12 cellular contexts compared by ENCODE assay signal in genomic region chr5:154473581-154474266, GRCh38. TPM values are rescaled to one million over a fixed set of nuclear protein-coding genes. Genes with fewer than 3 reads are reported as not detected.
DNase-seq lines count a peak whose midpoint lies in the region; ATAC-seq, FAIRE-seq and TF ChIP-seq lines count a peak whose summit lies in the region.
"Had no signal": no experiment of that assay in that cellular context is flagged by ENCODE, and none has a peak within 500 bp of the region (broad histone marks: within the 10 kb centered on the region; RNA-seq: fewer than 3 reads in every experiment).

No MANE protein-coding gene starts in this region.

- no peak overlapping the region for H2AFZ ChIP-seq in endothelial cell of umbilical vein (ENCODE audit: low read depth, low read length)
- H2AFZ ChIP-seq in neural cell (ENCODE audit: low read depth, low read length) = no peak overlapping the region

- WGBS in esophagus squamous epithelium, 2 donors = 13 to 16% methylated on average over 16 to 20 of the region's 40 CpGs

- no peak for FAIRE-seq in endothelial cell of umbilical vein (lab: Jason Lieb, UNC)

- peaks cover 56% of the 10 kb centered on the region for H3K4me1 Mint-ChIP-seq in CD8-positive, alpha-beta T cell (ENCODE audit: low read depth)

- H3K4me3 ChIP-seq in CD8-positive, alpha-beta T cell (ENCODE audit: low read depth, low read length) = peak overlapping the region; percentile 8
- H3K4me3 ChIP-seq in HUES48 (ENCODE audit: low read depth, low read length) (peak overlapping the region; percentile 47), endothelial cell of umbilical vein (replicated peaks in 1 of 3; ENCODE audit: insufficient read depth in 1 of 3, low read depth in 1 of 3, low read length in 3 of 3) (no peak overlapping the region), neural cell (ENCODE audit: low read length) (no peak overlapping the region), esophagus squamous epithelium (no peak overlapping the region)
- H3K4me3 ChIP-seq: mucosa of descending colon had no signal

- H3K9me3 ChIP-seq in CD8-positive, alpha-beta T cell (ENCODE audit: low read length) = no peaks in the 10 kb centered on the region
- H3K9me3 ChIP-seq in HUES48 (ENCODE audit: control insufficient read depth, insufficient read depth, low read length) = no peaks in the 10 kb centered on the region
- H3K9me3 ChIP-seq in endothelial cell of umbilical vein (replicated peaks; ENCODE audit: control insufficient read depth, insufficient read depth, low read length) = no peaks in the 10 kb centered on the region
- no peaks in the 10 kb centered on the region for H3K9me3 ChIP-seq in neural cell (ENCODE audit: low read length)
- no peaks in the 10 kb centered on the region for H3K9me3 ChIP-seq in esophagus squamous epithelium
- H3K9me3 ChIP-seq: mucosa of descending colon had no signal

- no peaks in the 10 kb centered on the region for H3F3A ChIP-seq in neural cell (ENCODE audit: insufficient read depth, low read length, poor library complexity, severe bottlenecking)

- H3K27me3 ChIP-seq in CD8-positive, alpha-beta T cell (ENCODE audit: insufficient read depth, low read length) = peaks cover 67% of the 10 kb centered on the region
- H3K27me3 ChIP-seq in HUES48 (ENCODE audit: control insufficient read depth, insufficient read depth, low read length) = peaks cover 100% of the 10 kb centered on the region
- H3K27me3 ChIP-seq in endothelial cell of umbilical vein (ENCODE audit: control insufficient read depth in 2 of 2, insufficient read depth in 2 of 2, low read length in 2 of 2) = peaks cover 83 to 91% of the 10 kb centered on the region in 2 experiments
- peaks cover 99% of the 10 kb centered on the region for H3K27me3 ChIP-seq in neural cell (ENCODE audit: insufficient read depth, low read depth, low read length)
- peaks cover 28 to 100% (median 61%) of the 10 kb centered on the region in 4 donors for H3K27me3 ChIP-seq in esophagus squamous epithelium

- no peak for TF ChIP-seq EP300 in neural cell (conservative IDR thresholded peaks at IDR 0.05; ENCODE audit: poor library complexity, severe bottlenecking)

- CTCF ChIA-PET in CD8-positive, alpha-beta T cell (lab: Charles Lee) = interaction anchor here (1.8 kb wide), 1 partner anchor 10 kb away, joined by 6 read pairs; no protein-coding TSS in a partner anchor
- CTCF ChIA-PET in endothelial cell of umbilical vein (lab: Charles Lee) = interaction anchor here (1.5 kb wide), 1 partner anchor 499 kb away, joined by 3 read pairs; no protein-coding TSS in a partner anchor

- H3K9me2 ChIP-seq in neural cell (ENCODE audit: insufficient read depth, low read length) = no peaks in the 10 kb centered on the region

- H3K4me2 ChIP-seq in endothelial cell of umbilical vein (ENCODE audit: insufficient read depth, low read length) (no peak overlapping the region), neural cell (ENCODE audit: low read length) (no peak overlapping the region)

- H4K20me1 ChIP-seq in endothelial cell of umbilical vein (replicated peaks; ENCODE audit: control insufficient read depth, extremely low read depth, insufficient read depth, low read length) = no peaks in the 10 kb centered on the region
- no peaks in the 10 kb centered on the region for H4K20me1 ChIP-seq in neural cell (ENCODE audit: insufficient read depth)

- H3K27ac ChIP-seq in CD8-positive, alpha-beta T cell (ENCODE audit: low read depth, low read length) = no peak overlapping the region
- H3K27ac ChIP-seq in HUES48 (ENCODE audit: low read depth, low read length) (no peak overlapping the region), endothelial cell of umbilical vein (ENCODE audit: insufficient read depth, low read depth, low read length) (no peak overlapping the region), neural cell (ENCODE audit: low read length) (no peak overlapping the region), esophagus squamous epithelium (no peak overlapping the region)

- no peaks in the 10 kb centered on the region for H3K79me2 ChIP-seq in endothelial cell of umbilical vein (ENCODE audit: control insufficient read depth, insufficient read depth, low read length)
- H3K79me2 ChIP-seq in neural cell (replicated peaks; ENCODE audit: insufficient read depth, low read length) = no peaks in the 10 kb centered on the region

- H3K27me3 Mint-ChIP-seq in CD8-positive, alpha-beta T cell (ENCODE audit: low read depth) = peaks cover 77% of the 10 kb centered on the region

- BruUV-seq in endothelial cell of umbilical vein (replicated peaks; lab: Mats Ljungman, UMichigan) = no TSS peak

- no peak for ATAC-seq in CD8-positive, alpha-beta T cell
- ATAC-seq: mucosa of descending colon, sciatic nerve had no signal

- H3K9me1 ChIP-seq in endothelial cell of umbilical vein (replicated peaks; ENCODE audit: control insufficient read depth, extremely low read depth, insufficient read depth, low read length) = no peaks in the 10 kb centered on the region

- no peak for DNase-seq in CD8-positive, alpha-beta T cell
- DNase-seq in endothelial cell of umbilical vein (ENCODE audit: low read depth, low spot score) = no peak
- DNase-seq in NCI-H748 (lab: John Stamatoyannopoulos, UW; ENCODE audit: unreplicated experiment) = no peak
- no peak for DNase-seq in hepatic stellate cell (ENCODE audit: low spot score)
- DNase-seq in esophagus squamous epithelium (lab: John Stamatoyannopoulos, UW) = no peak
- DNase-seq: mucosa of descending colon had no signal

- TF ChIP-seq POLR2A in endothelial cell of umbilical vein (IDR thresholded peaks at IDR 0.05; ENCODE audit: low read depth, low read length) = no peak
- no peak for TF ChIP-seq POLR2A in esophagus squamous epithelium (IDR thresholded peaks at IDR 0.05)

- H3K36me3 Mint-ChIP-seq in CD8-positive, alpha-beta T cell = no peaks in the 10 kb centered on the region

- no peak overlapping the region for H3K27ac Mint-ChIP-seq in CD8-positive, alpha-beta T cell

- POLR2A ChIA-PET in CD8-positive, alpha-beta T cell (lab: Charles Lee) = no interaction called here
- POLR2A ChIA-PET in endothelial cell of umbilical vein (lab: Charles Lee) = no interaction called here

- H3K4me3 Mint-ChIP-seq in CD8-positive, alpha-beta T cell = peak overlapping the region; percentile 51

- no peak overlapping the region for H3K9ac ChIP-seq in HUES48 (ENCODE audit: low read depth, low read length)
- no peak overlapping the region for H3K9ac ChIP-seq in endothelial cell of umbilical vein (replicated peaks; ENCODE audit: extremely low read depth, insufficient read depth, low read length)
- H3K9ac ChIP-seq in neural cell (ENCODE audit: low read length) = no peak overlapping the region

- dilution Hi-C loops in endothelial cell of umbilical vein (cut with MboI; ENCODE audit: extremely low pct_ligation_motif_present, low sequenced_read_pairs) = no loop called here

- intact Hi-C loops in CD8-positive, alpha-beta T cell (cut with DNase I, micrococcal nuclease) = loop anchor here (5.0 to 10.0 kb wide), 2 partner anchors 159 to 171 kb away; no protein-coding TSS in a partner anchor
- intact Hi-C loops in endothelial cell of umbilical vein (cut with micrococcal nuclease) (no loop called here), esophagus squamous epithelium (cut with DNase I) (no loop called here)

- H3K36me3 ChIP-seq in CD8-positive, alpha-beta T cell (ENCODE audit: insufficient read depth, low read length) = no peaks in the 10 kb centered on the region
- no peaks in the 10 kb centered on the region for H3K36me3 ChIP-seq in HUES48 (ENCODE audit: control insufficient read depth, insufficient read depth, low read length)
- no peaks in the 10 kb centered on the region for H3K36me3 ChIP-seq in endothelial cell of umbilical vein (ENCODE audit: control insufficient read depth in 2 of 2, extremely low read depth in 1 of 2, insufficient read depth in 2 of 2, low read length in 2 of 2)
- H3K36me3 ChIP-seq in neural cell (ENCODE audit: insufficient read depth, low read length) = no peaks in the 10 kb centered on the region
- no peaks in the 10 kb centered on the region for H3K36me3 ChIP-seq in esophagus squamous epithelium
- H3K36me3 ChIP-seq: cardiac muscle cell had no signal

- no peak for TF ChIP-seq RAD21 in neural cell (conservative IDR thresholded peaks at IDR 0.05)

- no peak for TF ChIP-seq CTCF in CD8-positive, alpha-beta T cell (IDR thresholded peaks at IDR 0.05)
- TF ChIP-seq CTCF in endothelial cell of umbilical vein (IDR thresholded peaks at IDR 0.05; ENCODE audit: extremely low read depth in 1 of 2, insufficient read depth in 1 of 2, low read depth in 1 of 2, low read length in 2 of 2) (no peak), neural cell (IDR thresholded peaks at IDR 0.05; ENCODE audit: poor library complexity, severe bottlenecking) (no peak), esophagus squamous epithelium (IDR thresholded peaks at IDR 0.05) (no peak)

- H3K9me3 Mint-ChIP-seq in CD8-positive, alpha-beta T cell = no peaks in the 10 kb centered on the region

- H3K4me1 ChIP-seq in CD8-positive, alpha-beta T cell (ENCODE audit: insufficient read depth, low read length) = peaks cover 56% of the 10 kb centered on the region
- peaks cover 34% of the 10 kb centered on the region; the same call in 1 of the 2 replicates for H3K4me1 ChIP-seq in HUES48 (ENCODE audit: control insufficient read depth, insufficient read depth, low read length)
- H3K4me1 ChIP-seq in endothelial cell of umbilical vein (ENCODE audit: control insufficient read depth, extremely low read depth, insufficient read depth, low read length) = no peaks in the 10 kb centered on the region
- H3K4me1 ChIP-seq in esophagus squamous epithelium = peaks cover 39 to 68% (median 43%) of the 10 kb centered on the region in 3 donors

RNA-seq across cellular contexts. Expression of gene HAND1, which starts 4.3 kb away (rescaled TPM):
- not detected for total RNA-seq in CD8-positive, alpha-beta T cell
- total RNA-seq in endothelial cell of umbilical vein (not detected in 2 replicates), esophagus squamous epithelium (not detected)
- polyA plus RNA-seq in endothelial cell of umbilical vein (not detected in 2 replicates), neural cell (not detected in 2 replicates)
- not detected in 2 replicates for polyA plus RNA-seq in endothelial cell of umbilical vein (2011; cell fraction: cytosol; rRNA removed)
- not detected in 2 replicates for polyA plus RNA-seq in endothelial cell of umbilical vein (2011; cell fraction: nucleus; rRNA removed)
- polyA plus RNA-seq in endothelial cell of umbilical vein (2012) = not detected in 2 replicates
- polyA minus RNA-seq in endothelial cell of umbilical vein (not detected in 2 replicates), neural cell (not detected in 2 replicates)
- polyA minus RNA-seq in endothelial cell of umbilical vein (2011; cell fraction: cytosol; rRNA and poly(A)+ RNA removed) = not detected
- polyA minus RNA-seq in endothelial cell of umbilical vein (2011; cell fraction: nucleus; rRNA and poly(A)+ RNA removed) = not detected in 2 replicates
- total RNA-seq: sciatic nerve, SK-MEL-5 had no signal
- polyA plus RNA-seq: esophagus had no signal

RNA-seq across cellular contexts. Expression of gene SAP30L, which starts 27.9 kb away (rescaled TPM):
- 10 to 100 TPM; 24.1 to 25.4 TPM for total RNA-seq in CD8-positive, alpha-beta T cell
- 37.6 and 37.8 TPM in 2 replicates for total RNA-seq in endothelial cell of umbilical vein
- 18.1 and 21.7 TPM in 2 replicates for polyA plus RNA-seq in endothelial cell of umbilical vein
- polyA plus RNA-seq in endothelial cell of umbilical vein (2011; cell fraction: cytosol; rRNA removed) = 30.1 and 31.8 TPM in 2 replicates
- polyA plus RNA-seq in endothelial cell of umbilical vein (2011; cell fraction: nucleus; rRNA removed) = 21.1 and 23.9 TPM in 2 replicates
- 27.3 and 37.3 TPM in 2 replicates for polyA plus RNA-seq in endothelial cell of umbilical vein (2012)
- polyA minus RNA-seq in endothelial cell of umbilical vein = 18.4 and 28.5 TPM in 2 replicates
- 32.6 TPM for polyA minus RNA-seq in endothelial cell of umbilical vein (2011; cell fraction: cytosol; rRNA and poly(A)+ RNA removed)
- polyA minus RNA-seq in endothelial cell of umbilical vein (2011; cell fraction: nucleus; rRNA and poly(A)+ RNA removed) = 6.3 and 8.7 TPM in 2 replicates
- polyA plus RNA-seq in neural cell = 18.5 and 32.7 TPM in 2 replicates
- 32.8 and 40.7 TPM in 2 replicates for polyA minus RNA-seq in neural cell
- total RNA-seq in esophagus squamous epithelium = 10 to 100 TPM; 11.1 to 32.0 (median 12.0) TPM

Comparison
In these comparisons a context has a peak if more than half of its experiments do, and no peak if none do; other contexts are left out.
1. H3K4me3 ChIP-seq: peak in CD8-positive, alpha-beta T cell (single experiment) and HUES48 (single experiment); none in endothelial cell of umbilical vein (0 of 3), neural cell (single experiment) and esophagus squamous epithelium (0 of 4).
2. intact Hi-C loops: an anchor here in CD8-positive, alpha-beta T cell (5.0 to 10.0 kb wide); none called in endothelial cell of umbilical vein and esophagus squamous epithelium.